Comparison of ENCODE assay signal across 9 cellular contexts in the genomic region with DNA sequence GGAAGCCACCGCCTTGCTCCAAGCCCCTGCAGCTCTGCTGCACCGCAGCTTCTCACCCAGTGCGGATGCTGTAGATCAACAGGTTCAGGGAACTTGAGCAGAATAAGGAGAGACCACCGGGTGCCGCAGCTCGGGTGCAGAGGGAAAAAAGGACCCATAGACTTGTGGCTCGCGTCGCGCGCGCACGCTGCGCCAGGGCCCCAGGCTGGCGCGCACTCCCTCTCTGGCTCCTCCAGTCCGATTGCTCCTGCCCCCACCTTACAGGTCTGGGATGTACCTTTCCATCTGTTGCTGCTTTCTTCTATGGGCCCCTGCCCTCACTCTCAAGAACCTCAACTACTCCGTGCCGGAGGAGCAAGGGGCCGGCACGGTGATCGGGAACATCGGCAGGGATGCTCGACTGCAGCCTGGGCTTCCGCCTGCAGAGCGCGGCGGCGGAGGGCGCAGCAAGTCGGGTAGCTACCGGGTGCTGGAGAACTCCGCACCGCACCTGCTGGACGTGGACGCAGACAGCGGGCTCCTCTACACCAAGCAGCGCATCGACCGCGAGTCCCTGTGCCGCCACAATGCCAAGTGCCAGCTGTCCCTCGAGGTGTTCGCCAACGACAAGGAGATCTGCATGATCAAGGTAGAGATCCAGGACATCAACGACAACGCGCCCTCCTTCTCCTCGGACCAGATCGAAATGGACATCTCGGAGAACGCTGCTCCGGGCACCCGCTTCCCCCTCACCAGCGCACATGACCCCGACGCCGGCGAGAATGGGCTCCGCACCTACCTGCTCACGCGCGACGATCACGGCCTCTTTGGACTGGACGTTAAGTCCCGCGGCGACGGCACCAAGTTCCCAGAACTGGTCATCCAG. TPM values are rescaled to one million over a fixed set of nuclear protein-coding genes. Genes with fewer than 3 reads are reported as not detected.
A peak's percentile ranks its signal among the peaks of the same experiment; 100 is the strongest.
DNase-seq lines count a peak whose midpoint lies in the region; ATAC-seq and TF ChIP-seq lines count a peak whose summit lies in the region.
"Had no signal": no experiment of that assay in that cellular context is flagged by ENCODE, and none has a peak within 500 bp of the region (broad histone marks: within the 10 kb centered on the region; RNA-seq: fewer than 3 reads in every experiment).

No MANE protein-coding gene starts in this region.

- 6 to 8% methylated on average over 56 to 66 of the region's 70 CpGs for WGBS in lower leg skin, 2 donors

- peaks cover 6% of the 10 kb centered on the region for H3K36me3 Mint-ChIP-seq in activated CD4-positive, alpha-beta T cell treated with anti-CD3 and anti-CD28 coated beads, Interleukin-2, amount 10 ng/mL, durations not matched to agents 24 days and 14 days (ENCODE audit: low read depth)

- H3K27ac Mint-ChIP-seq in activated CD4-positive, alpha-beta T cell treated with anti-CD3 and anti-CD28 coated beads, Interleukin-2, amount 10 ng/mL, durations not matched to agents 24 days and 14 days, result peak overlapping the region; percentile 70

- peak overlapping the region; percentile 77 for H3K4me3 Mint-ChIP-seq in activated CD4-positive, alpha-beta T cell treated with anti-CD3 and anti-CD28 coated beads, Interleukin-2, amount 10 ng/mL, durations not matched to agents 24 days and 14 days

- H3K27ac ChIP-seq in cingulate gyrus (ENCODE audit: low read depth, low read length) (peak overlapping the region; percentile 89), thoracic aorta (no peak overlapping the region)
- H3K27ac ChIP-seq: C4-2B had no signal

- no peak for TF ChIP-seq CTCF in lower leg skin (IDR thresholded peaks at IDR 0.05)
- no peak for TF ChIP-seq CTCF in thoracic aorta (IDR thresholded peaks at IDR 0.05)

- H3K27me3 Mint-ChIP-seq in activated CD4-positive, alpha-beta T cell treated with anti-CD3 and anti-CD28 coated beads, Interleukin-2, amount 10 ng/mL, durations not matched to agents 24 days and 14 days, result peaks cover 61% of the 10 kb centered on the region

- ATAC-seq in thoracic aorta (ENCODE audit: insufficient number of reproducible peaks, low FRiP score, low read depth) (no peak), GM19324 (IDR thresholded peaks at IDR 0.05; ENCODE audit: low FRiP score, unreplicated experiment) (no peak)

- intact Hi-C loops in activated CD4-positive, alpha-beta T cell treated with anti-CD3 and anti-CD28 coated beads, Interleukin-2, amount 10 ng/mL, durations not matched to agents 24 days and 14 days (cut with micrococcal nuclease), result no loop called here
- intact Hi-C loops in lower leg skin (cut with DNase I; ENCODE audit: low total_unique reads), result no loop called here

- H3K4me3 ChIP-seq in lower leg skin (ENCODE audit: low read depth, poor library complexity, severe bottlenecking), result peak overlapping the region; percentile 1
- H3K4me3 ChIP-seq in thoracic aorta, result peak overlapping the region; percentile 73

- peaks cover 16% of the 10 kb centered on the region for H3K4me1 Mint-ChIP-seq in activated CD4-positive, alpha-beta T cell treated with anti-CD3 and anti-CD28 coated beads, Interleukin-2, amount 10 ng/mL, durations not matched to agents 24 days and 14 days

- DNase-seq in activated CD4-positive, alpha-beta T cell treated with anti-CD3 and anti-CD28 coated beads, Interleukin-2, amount 10 ng/mL, durations not matched to agents 24 days and 14 days, result peak; percentile 56
- DNase-seq in activated CD4-positive, alpha-beta T cell treated with anti-CD3 and anti-CD28 coated beads for 4 hours, result no peak
- no peak for DNase-seq in lower leg skin (ENCODE audit: low spot score in 2 of 2)
- DNase-seq in thoracic aorta (ENCODE audit: low spot score), result no peak
- DNase-seq in OCI-M2 (lab: John Stamatoyannopoulos, UW; ENCODE audit: unreplicated experiment), result no peak
- DNase-seq in activated gamma-delta T cell treated with Interleukin-2 at 50 U/mL for 16 hours, result no peak

- peaks cover 14 to 29% of the 10 kb centered on the region in 2 donors for H3K4me1 ChIP-seq in thoracic aorta (ENCODE audit: control insufficient read depth in 1 of 2, low read depth in 2 of 2)

- peaks cover 23% of the 10 kb centered on the region for H3K9me3 Mint-ChIP-seq in activated CD4-positive, alpha-beta T cell treated with anti-CD3 and anti-CD28 coated beads, Interleukin-2, amount 10 ng/mL, durations not matched to agents 24 days and 14 days

- no peak for TF ChIP-seq POLR2A in lower leg skin (IDR thresholded peaks at IDR 0.05)

- H3K36me3 ChIP-seq in thoracic aorta, result no peaks in the 10 kb centered on the region

- H3K9me3 ChIP-seq in thoracic aorta, result no peaks in the 10 kb centered on the region

- H3K27me3 ChIP-seq in thoracic aorta (replicated peaks; ENCODE audit: insufficient read depth), result peaks cover 6% of the 10 kb centered on the region

RNA-seq across cellular contexts. Expression of gene PCDH17, which starts 1.0 kb away (rescaled TPM):
- not detected in 2 replicates for total RNA-seq in activated CD4-positive, alpha-beta T cell treated with anti-CD3 and anti-CD28 coated beads, Interleukin-2, amount 10 ng/mL, durations not matched to agents 24 days and 14 days
- total RNA-seq in lower leg skin, result 1 to 10 TPM in 3 of 4 donors, under 1 TPM in 1; 0.17 to 1.6 (median 1.2) TPM
- total RNA-seq in thoracic aorta, result 10 to 100 TPM in 1 of 2 donors, 1 to 10 TPM in 1; 4.1 to 12.3 TPM
